In the genomic region with DNA sequence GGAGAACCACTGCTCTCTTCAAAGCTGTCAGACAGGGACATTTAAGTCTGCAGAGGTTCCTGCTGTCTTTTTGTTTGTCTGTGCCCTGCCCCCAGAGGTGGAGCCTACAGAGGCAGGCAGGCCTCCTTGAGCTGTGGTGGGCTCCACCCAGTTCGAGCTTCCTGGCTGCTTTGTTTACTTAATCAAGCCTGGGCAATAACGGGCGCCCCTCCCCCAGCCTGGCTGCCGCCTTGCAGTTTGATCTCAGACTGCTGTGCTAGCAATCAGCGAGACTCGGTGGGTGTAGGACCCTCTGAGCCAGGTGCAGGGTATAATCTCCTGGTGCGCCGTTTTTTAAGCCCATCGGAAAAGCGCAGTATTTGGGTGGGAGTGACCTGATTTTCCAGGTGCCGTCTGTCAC, we compare ENCODE assay signal across 8 cellular contexts.
DNase-seq lines count a peak whose midpoint lies in the region; ATAC-seq, FAIRE-seq and TF ChIP-seq lines count a peak whose summit lies in the region.
"Not testable (repeated sequence)": the region's sequence is repeated elsewhere in the genome, so short reads cannot be mapped to it uniquely, and the experiment has no call there.

No MANE protein-coding gene starts in this region.

- TF ChIP-seq RAD21 in HepG2 (CRISPR knock-in tag; IDR thresholded peaks at IDR 0.05) = not testable (repeated sequence)

- in situ Hi-C loops in HepG2 (cut with HindIII; ENCODE audit: extremely low pct_ligation_motif_present, low pct_unique_long_range_greater_than_20kb); transverse colon (cut with MboI; ENCODE audit: low pct_ligation_motif_present in 1 of 4, low pct_unique_long_range_greater_than_20kb in 1 of 4, low sequenced_read_pairs in 3 of 4): not testable (repeated sequence)

- not testable (repeated sequence) for H3K36me3 ChIP-seq in HepG2 (replicated peaks in 1 of 2; ENCODE audit: control insufficient read depth in 1 of 2, insufficient read depth in 2 of 2, low read length in 2 of 2); transverse colon

- H3K27me3 Mint-ChIP-seq in activated naive CD4-positive, alpha-beta T cell treated with anti-CD3 and anti-CD28 coated beads, Interleukin-2, amount 10 ng/mL, durations not matched to agents 7 days and 5 days = not testable (repeated sequence)

- H3K27ac ChIP-seq in HepG2 (ENCODE audit: extremely low read length, insufficient read depth, low read length); transverse colon: not testable (repeated sequence)

- BruUV-seq in HepG2 (replicated peaks; lab: Mats Ljungman, UMichigan) = not testable (repeated sequence)

- not testable (repeated sequence) for FAIRE-seq in HepG2 (lab: Jason Lieb, UNC)

- TF ChIP-seq EP300 in HepG2 (IDR thresholded peaks at IDR 0.05; ENCODE audit: low read depth in 2 of 2, low read length in 2 of 2); HepG2 (CRISPR knock-in tag; IDR thresholded peaks at IDR 0.05; ENCODE audit: borderline replicate concordance); transverse colon (IDR thresholded peaks at IDR 0.05; ENCODE audit: low read depth): not testable (repeated sequence)

- H4K20me1 ChIP-seq in HepG2 (ENCODE audit: insufficient read depth, low read length) = not testable (repeated sequence)

- not testable (repeated sequence) for H3K4me1 Mint-ChIP-seq in activated naive CD4-positive, alpha-beta T cell treated with anti-CD3 and anti-CD28 coated beads, Interleukin-2, amount 10 ng/mL, durations not matched to agents 7 days and 5 days

- H3K9me3 Mint-ChIP-seq in activated naive CD4-positive, alpha-beta T cell treated with anti-CD3 and anti-CD28 coated beads, Interleukin-2, amount 10 ng/mL, durations not matched to agents 7 days and 5 days = not testable (repeated sequence)

- H3K27ac Mint-ChIP-seq in activated naive CD4-positive, alpha-beta T cell treated with anti-CD3 and anti-CD28 coated beads, Interleukin-2, amount 10 ng/mL, durations not matched to agents 7 days and 5 days = not testable (repeated sequence)

- not testable (repeated sequence) for H3K9ac ChIP-seq in HepG2 (ENCODE audit: insufficient read depth, low read depth, low read length)

- not testable (repeated sequence) for H3K79me2 ChIP-seq in HepG2 (ENCODE audit: insufficient read depth, low read length)

- DNase-seq in DMS53 (lab: John Stamatoyannopoulos, UW) (peak; percentile 71), LoVo (ENCODE audit: low spot score) (peak; percentile 15), NCI-H2227 (lab: John Stamatoyannopoulos, UW; ENCODE audit: unreplicated experiment) (peak; percentile 4), NCI-H748 (lab: John Stamatoyannopoulos, UW; ENCODE audit: unreplicated experiment) (peak; percentile 69), RPMI8226 (peak; percentile 16), transverse colon (peak; percentile 60)
- DNase-seq in activated naive CD4-positive, alpha-beta T cell treated with anti-CD3 and anti-CD28 coated beads, Interleukin-2, amount 10 ng/mL, durations not matched to agents 7 days and 5 days = peak; percentile 23
- DNase-seq in HepG2 (ENCODE audit: low spot score) = not testable (repeated sequence)

- H3K36me3 Mint-ChIP-seq in activated naive CD4-positive, alpha-beta T cell treated with anti-CD3 and anti-CD28 coated beads, Interleukin-2, amount 10 ng/mL, durations not matched to agents 7 days and 5 days = not testable (repeated sequence)

- POLR2A ChIA-PET in HepG2 (lab: Yijun Ruan, JAX) = not testable (repeated sequence)

- not testable (repeated sequence) for ATAC-seq in HepG2

- H3K9me3 ChIP-seq in HepG2 (ENCODE audit: low read length); transverse colon: not testable (repeated sequence)

- not testable (repeated sequence) for H2AFZ ChIP-seq in HepG2 (ENCODE audit: low read length)

- intact Hi-C loops in HepG2 (cut with micrococcal nuclease; ENCODE audit: unreplicated experiment); transverse colon (cut with DNase I; ENCODE audit: low total_unique reads): not testable (repeated sequence)

- H3K4me1 ChIP-seq in HepG2 (ENCODE audit: insufficient read depth, low read length); transverse colon: not testable (repeated sequence)

- H3K4me2 ChIP-seq in HepG2 (ENCODE audit: low read depth, low read length) = not testable (repeated sequence)

- H3K4me3 Mint-ChIP-seq in activated naive CD4-positive, alpha-beta T cell treated with anti-CD3 and anti-CD28 coated beads, Interleukin-2, amount 10 ng/mL, durations not matched to agents 7 days and 5 days = not testable (repeated sequence)

- CTCF ChIA-PET in activated naive CD4-positive, alpha-beta T cell treated with anti-CD3 and anti-CD28 coated beads, Interleukin-2, amount 10 ng/mL, durations not matched to agents 7 days and 5 days (lab: Charles Lee); HepG2 (lab: Yijun Ruan, JAX; ENCODE audit: low intra/inter-chr PET ratio, low total read pairs): not testable (repeated sequence)

- TF ChIP-seq POLR2A in HepG2 (IDR thresholded peaks at IDR 0.05; ENCODE audit: insufficient read depth in 1 of 2, low read depth in 2 of 2, low read length in 2 of 2); transverse colon (IDR thresholded peaks at IDR 0.05): not testable (repeated sequence)

- TF ChIP-seq CTCF in HepG2 (CRISPR knock-in tag; IDR thresholded peaks at IDR 0.05); transverse colon (IDR thresholded peaks at IDR 0.05): not testable (repeated sequence)

- H3K27me3 ChIP-seq in HepG2 (ENCODE audit: control insufficient read depth in 1 of 2, insufficient read depth in 2 of 2, low read length in 2 of 2); transverse colon: not testable (repeated sequence)

- H3K4me3 ChIP-seq in HepG2 (replicated peaks in 1 of 3; ENCODE audit: insufficient read depth in 1 of 3, low read depth in 2 of 3, low read length in 3 of 3); transverse colon: not testable (repeated sequence)

- WGBS in HepG2 (ENCODE audit: low lambda C conversion rate) = 67% methylated on average over 2 of the region's 11 CpGs
- 55% methylated on average over 10 of the region's 11 CpGs; no CpG with 5 or more reads in 1 of the 2 donors for WGBS in transverse colon (ENCODE audit: low coverage in 1 of 2), 2 donors

TF ChIP-seq in HepG2, 621 proteins besides CTCF, POLR2A, EP300 and RAD21:
- TF ChIP-seq, protein P1, sequence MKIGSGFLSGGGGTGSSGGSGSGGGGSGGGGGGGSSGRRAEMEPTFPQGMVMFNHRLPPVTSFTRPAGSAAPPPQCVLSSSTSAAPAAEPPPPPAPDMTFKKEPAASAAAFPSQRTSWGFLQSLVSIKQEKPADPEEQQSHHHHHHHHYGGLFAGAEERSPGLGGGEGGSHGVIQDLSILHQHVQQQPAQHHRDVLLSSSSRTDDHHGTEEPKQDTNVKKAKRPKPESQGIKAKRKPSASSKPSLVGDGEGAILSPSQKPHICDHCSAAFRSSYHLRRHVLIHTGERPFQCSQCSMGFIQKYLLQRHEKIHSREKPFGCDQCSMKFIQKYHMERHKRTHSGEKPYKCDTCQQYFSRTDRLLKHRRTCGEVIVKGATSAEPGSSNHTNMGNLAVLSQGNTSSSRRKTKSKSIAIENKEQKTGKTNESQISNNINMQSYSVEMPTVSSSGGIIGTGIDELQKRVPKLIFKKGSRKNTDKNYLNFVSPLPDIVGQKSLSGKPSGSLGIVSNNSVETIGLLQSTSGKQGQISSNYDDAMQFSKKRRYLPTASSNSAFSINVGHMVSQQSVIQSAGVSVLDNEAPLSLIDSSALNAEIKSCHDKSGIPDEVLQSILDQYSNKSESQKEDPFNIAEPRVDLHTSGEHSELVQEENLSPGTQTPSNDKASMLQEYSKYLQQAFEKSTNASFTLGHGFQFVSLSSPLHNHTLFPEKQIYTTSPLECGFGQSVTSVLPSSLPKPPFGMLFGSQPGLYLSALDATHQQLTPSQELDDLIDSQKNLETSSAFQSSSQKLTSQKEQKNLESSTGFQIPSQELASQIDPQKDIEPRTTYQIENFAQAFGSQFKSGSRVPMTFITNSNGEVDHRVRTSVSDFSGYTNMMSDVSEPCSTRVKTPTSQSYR (CRISPR knock-in tag; IDR thresholded peaks at IDR 0.05; ENCODE audit: borderline replicate concordance) = 0 out of 2 replicates have a peak, but pooled peaks have one; percentile 26
TF ChIP-seq in HepG2: peak in this region for 1; not testable (repeated sequence) for 620.
